In genomic region chr16:28939825-28940224, GRCh38 we compare ENCODE assay signal across 5 cellular contexts. TPM values are rescaled to one million over a fixed set of nuclear protein-coding genes. Genes with fewer than 3 reads are reported as not detected.
"Had no signal": no experiment of that assay in that cellular context is flagged by ENCODE, and none has a peak within 500 bp of the region (broad histone marks: within the 10 kb centered on the region; RNA-seq: fewer than 3 reads in every experiment).

No MANE protein-coding gene starts in this region.

RNA-seq across cellular contexts. Expression of gene CD19, which starts 8.1 kb away (rescaled TPM):
- total RNA-seq: thoracic aorta, thyroid gland, upper lobe of right lung, ureter, vagina had no signal
